ENCODE assay signal across 11 cellular contexts in genomic region chr7:74187915-74188675, GRCh38. TPM values are rescaled to one million over a fixed set of nuclear protein-coding genes. Genes with fewer than 3 reads are reported as not detected.
A peak's percentile ranks its signal among the peaks of the same experiment; 100 is the strongest.
DNase-seq lines count a peak whose midpoint lies in the region; ATAC-seq and TF ChIP-seq lines count a peak whose summit lies in the region.
"Had no signal": no experiment of that assay in that cellular context is flagged by ENCODE, and none has a peak within 500 bp of the region (broad histone marks: within the 10 kb centered on the region; RNA-seq: fewer than 3 reads in every experiment).

No MANE protein-coding gene starts in this region.

- peaks cover 89% of the 10 kb centered on the region for H3K36me3 ChIP-seq in endodermal cell (ENCODE audit: control insufficient read depth, insufficient read depth, low read length)
- peaks cover 55% of the 10 kb centered on the region for H3K36me3 ChIP-seq in muscle layer of colon (ENCODE audit: insufficient read depth, low read length)

- TF ChIP-seq CTCF in HFFc6 (IDR thresholded peaks at IDR 0.05) (no peak), endodermal cell (conservative IDR thresholded peaks at IDR 0.05) (no peak)

- H3K9ac ChIP-seq in endodermal cell (ENCODE audit: extremely low read depth, low read length, poor library complexity, severe bottlenecking) (no peak overlapping the region), muscle layer of colon (ENCODE audit: low read length) (peak overlapping the region; percentile 0)

- H3K4me1 ChIP-seq in endodermal cell (ENCODE audit: control insufficient read depth, insufficient read depth, low read length) (no peaks in the 10 kb centered on the region), muscle layer of colon (ENCODE audit: insufficient read depth, low read length) (peaks cover 55% of the 10 kb centered on the region)
- H3K4me1 ChIP-seq: HAP-1 had no signal

- no peak overlapping the region for H3K27ac ChIP-seq in endodermal cell (ENCODE audit: low read depth, low read length)
- peak overlapping the region; percentile 43 for H3K27ac ChIP-seq in muscle layer of colon (ENCODE audit: low read depth, low read length)

- H3K27me3 ChIP-seq in endodermal cell (ENCODE audit: control insufficient read depth, insufficient read depth, low read length, poor library complexity, severe bottlenecking) = no peaks in the 10 kb centered on the region
- no peaks in the 10 kb centered on the region for H3K27me3 ChIP-seq in muscle layer of colon (ENCODE audit: control insufficient read depth in 1 of 2, insufficient read depth in 2 of 2, low read length in 2 of 2)

- DNase-seq in ACHN (peak; percentile 75), HFFc6 (peak; percentile 53), endodermal cell (no peak), NCI-H187 treated with DMSO at 0.1 percent for 48 hours (lab: John Stamatoyannopoulos, UW) (no peak), T-helper 2 cell (no peak)
- DNase-seq: activated CD8-positive, alpha-beta memory T cell treated with anti-CD3 and anti-CD28 coated beads, Interleukin-2, amount 50 U/mL, for 48 hours; stimulated activated CD4-positive, alpha-beta T cell treated with anti-CD3 and anti-CD28 coated beads, Interleukin-12 subunit alpha, Interleukin-12 subunit beta, amount 100 ng/mL, for 4 hours had no signal

- H3K27me3 Mint-ChIP-seq in HFFc6 (ENCODE audit: insufficient read depth) = no peaks in the 10 kb centered on the region
- no peaks in the 10 kb centered on the region for H3K27me3 Mint-ChIP-seq in endodermal cell (ENCODE audit: insufficient read depth)

- in situ Hi-C loops in ACHN (cut with HindIII; ENCODE audit: low pct_ligation_motif_present, low pct_unique_long_range_greater_than_20kb, low sequenced_read_pairs) = loop anchor here (25.0 kb wide), 1 partner anchor 199 kb away; no protein-coding TSS in a partner anchor

- H3K36me3 Mint-ChIP-seq in HFFc6 (ENCODE audit: low read depth) = peaks cover 23% of the 10 kb centered on the region
- peaks cover 68% of the 10 kb centered on the region for H3K36me3 Mint-ChIP-seq in endodermal cell (ENCODE audit: low read depth)

- H3K4me3 Mint-ChIP-seq in HFFc6 (no peak overlapping the region), endodermal cell (no peak overlapping the region)

- WGBS in endodermal cell (ENCODE audit: insufficient coverage in 1 of 2, insufficient read length in 1 of 2), 2 experiments = 94 to 96% methylated on average over 5 to 11 of the region's 11 CpGs

- H3K9me3 ChIP-seq in endodermal cell (ENCODE audit: control insufficient read depth, low read length) = no peaks in the 10 kb centered on the region
- H3K9me3 ChIP-seq in muscle layer of colon (ENCODE audit: low read length) = no peaks in the 10 kb centered on the region
- H3K9me3 ChIP-seq: HAP-1 had no signal

- no peaks in the 10 kb centered on the region for H3K9me3 Mint-ChIP-seq in HFFc6
- no peaks in the 10 kb centered on the region for H3K9me3 Mint-ChIP-seq in endodermal cell

- H3K4me3 ChIP-seq in endodermal cell (ENCODE audit: low read length) (no peak overlapping the region), muscle layer of colon (ENCODE audit: low read depth in 1 of 2, low read length in 2 of 2) (no peak overlapping the region)
- H3K4me3 ChIP-seq: HAP-1 had no signal

- peak overlapping the region; percentile 57 for H3K27ac Mint-ChIP-seq in HFFc6
- peak overlapping the region; percentile 67 for H3K27ac Mint-ChIP-seq in endodermal cell

- ATAC-seq in GM18498 (IDR thresholded peaks at IDR 0.05; ENCODE audit: unreplicated experiment) = no peak
- ATAC-seq in HG03196 (IDR thresholded peaks at IDR 0.05; ENCODE audit: unreplicated experiment) = no peak

- H3K4me1 Mint-ChIP-seq in HFFc6 (ENCODE audit: low read depth) (peaks cover 52% of the 10 kb centered on the region), endodermal cell (peaks cover 27% of the 10 kb centered on the region)

RNA-seq across cellular contexts. Expression of gene EIF4H, which starts 13.9 kb away (rescaled TPM):
- 100 to 1,000 TPM; 344 to 392 (median 380) TPM for total RNA-seq in HFFc6 (2021; fragmentation: NEBNext Ultra II Directional; extraction: Animal tissue kit (Norgen Biotek cat#: 25700))
- total RNA-seq in endodermal cell = 100 to 1,000 TPM; 305 to 346 TPM
- 288 TPM for polyA plus RNA-seq in endodermal cell (2013, experiment 1 of 2)
- polyA plus RNA-seq in endodermal cell (2013, experiment 2 of 2) = 274 TPM

RNA-seq across cellular contexts. Expression of gene LAT2, which starts 21.7 kb away (rescaled TPM):
- total RNA-seq in HFFc6 (2021; fragmentation: NEBNext Ultra II Directional; extraction: Animal tissue kit (Norgen Biotek cat#: 25700)) = under 1 TPM; 0.28 to 0.78 (median 0.43) TPM
- total RNA-seq in endodermal cell = 1 to 10 TPM in 1 of 2 donors, under 1 TPM in 1; 0.55 to 1.0 TPM
- polyA plus RNA-seq in endodermal cell (2013, experiment 1 of 2) = 0.14 TPM
- polyA plus RNA-seq in endodermal cell (2013, experiment 2 of 2) = not detected

Comparison
In these comparisons a context has a peak if more than half of its experiments do, and no peak if none do; other contexts are left out.
1. DNase-seq: peak in ACHN (single experiment) and HFFc6 (single experiment); none in endodermal cell (single experiment), NCI-H187 treated with DMSO at 0.1 percent for 48 hours (single experiment) and T-helper 2 cell (0 of 5).